Comparison of ENCODE assay signal across 15 cellular contexts in genomic region chr9:96080364-96080763, GRCh38.
DNase-seq lines count a peak whose midpoint lies in the region; TF ChIP-seq lines count a peak whose summit lies in the region.
"Had no signal": no experiment of that assay in that cellular context is flagged by ENCODE, and none has a peak within 500 bp of the region (broad histone marks: within the 10 kb centered on the region; RNA-seq: fewer than 3 reads in every experiment).

No MANE protein-coding gene starts in this region.

- no peaks in the 10 kb centered on the region for H3K36me3 Mint-ChIP-seq in Calu3 (ENCODE audit: insufficient read depth, unreplicated experiment)

- BruUV-seq in Calu3 (replicated peaks; lab: Mats Ljungman, UMichigan) (no TSS peak), PC-9 (replicated peaks; lab: Mats Ljungman, UMichigan) (no TSS peak)

- H3K4me3 ChIP-seq in PC-9 (no peak overlapping the region), esophagus (ENCODE audit: low read depth in 1 of 2, low read length in 2 of 2) (no peak overlapping the region), muscle layer of colon (ENCODE audit: low read depth in 1 of 2, low read length in 2 of 2) (no peak overlapping the region)

- no peaks in the 10 kb centered on the region for H3K9me3 ChIP-seq in PC-9 (ENCODE audit: insufficient read depth, low read depth)
- no peaks in the 10 kb centered on the region for H3K9me3 ChIP-seq in esophagus (ENCODE audit: control insufficient read depth in 2 of 2, insufficient read depth in 1 of 2, low read depth in 1 of 2, low read length in 1 of 2)
- no peaks in the 10 kb centered on the region for H3K9me3 ChIP-seq in muscle layer of colon (ENCODE audit: low read length)

- no peaks in the 10 kb centered on the region for H3K79me2 ChIP-seq in PC-9 (ENCODE audit: low read depth)

- TF ChIP-seq CTCF in Calu3 (IDR thresholded peaks at IDR 0.05; ENCODE audit: unreplicated experiment) (no peak), PC-9 (conservative IDR thresholded peaks at IDR 0.05) (no peak)

- POLR2A ChIA-PET in PC-9 (lab: Charles Lee; ENCODE audit: unreplicated experiment), result no interaction called here

- H3K27ac ChIP-seq in PC-9, result no peak overlapping the region
- peak overlapping the region; percentile 26 to 79 for H3K27ac ChIP-seq in esophagus (ENCODE audit: low read depth in 2 of 2, low read length in 1 of 2)
- H3K27ac ChIP-seq in muscle layer of colon (ENCODE audit: low read depth, low read length), result peak overlapping the region; percentile 12

- peaks cover 20% of the 10 kb centered on the region for H3K27me3 Mint-ChIP-seq in Calu3 (ENCODE audit: unreplicated experiment)

- H3K9ac ChIP-seq in muscle layer of colon (ENCODE audit: low read length), result no peak overlapping the region

- H3K4me1 ChIP-seq in PC-9 (replicated peaks; ENCODE audit: insufficient read depth), result 0 out of 2 replicates have a peak, but pooled peaks cover 4% of the 10 kb centered on the region
- H3K4me1 ChIP-seq in esophagus (ENCODE audit: control insufficient read depth in 2 of 2, insufficient read depth in 2 of 2, low read length in 1 of 2), result peaks cover 0 to 3% of the 10 kb centered on the region in 2 donors
- peaks cover 21% of the 10 kb centered on the region for H3K4me1 ChIP-seq in muscle layer of colon (ENCODE audit: insufficient read depth, low read length)

- H2AFZ ChIP-seq in PC-9, result no peak overlapping the region

- intact Hi-C loops in Calu3 (cut with micrococcal nuclease; ENCODE audit: unreplicated experiment) (no loop called here), PC-9 (cut with micrococcal nuclease; ENCODE audit: unreplicated experiment) (no loop called here)

- peaks cover 59% of the 10 kb centered on the region for H3K27me3 ChIP-seq in PC-9 (ENCODE audit: insufficient read depth, low read depth)
- H3K27me3 ChIP-seq in esophagus (ENCODE audit: control insufficient read depth in 1 of 2, insufficient read depth in 2 of 2, low read length in 2 of 2), result no peaks in the 10 kb centered on the region
- H3K27me3 ChIP-seq in muscle layer of colon (ENCODE audit: control insufficient read depth in 1 of 2, insufficient read depth in 2 of 2, low read length in 2 of 2), result no peaks in the 10 kb centered on the region

- H3K9me2 ChIP-seq in PC-9 (ENCODE audit: insufficient read depth), result no peaks in the 10 kb centered on the region

- H3K9me3 Mint-ChIP-seq in Calu3 (ENCODE audit: low read depth, unreplicated experiment), result no peaks in the 10 kb centered on the region
- H3K9me3 Mint-ChIP-seq: activated T-cell treated with anti-CD3 and anti-CD28 coated beads, Interleukin-2, amount 50 U/mL, for 4 hours had no signal

- no peak overlapping the region for H3K27ac Mint-ChIP-seq in Calu3 (ENCODE audit: unreplicated experiment)
- H3K27ac Mint-ChIP-seq: T-helper 17 cell had no signal

- H3K36me3 ChIP-seq in PC-9 (ENCODE audit: low read depth) (no peaks in the 10 kb centered on the region), esophagus (ENCODE audit: control insufficient read depth in 2 of 2, insufficient read depth in 2 of 2, low read length in 1 of 2) (no peaks in the 10 kb centered on the region), muscle layer of colon (ENCODE audit: insufficient read depth, low read length) (no peaks in the 10 kb centered on the region)

- 38 to 57% methylated on average over 8 of the region's 8 CpGs for WGBS in esophagus, 2 donors

- H4K20me1 ChIP-seq in PC-9 (ENCODE audit: insufficient read depth), result no peaks in the 10 kb centered on the region

- CTCF ChIA-PET in Calu3 (lab: Charles Lee) (no interaction called here), PC-9 (lab: Charles Lee) (no interaction called here)

- peaks cover 8% of the 10 kb centered on the region for H3K4me1 Mint-ChIP-seq in Calu3 (ENCODE audit: low read depth, unreplicated experiment)

- H3K4me3 Mint-ChIP-seq in Calu3 (ENCODE audit: low read depth, unreplicated experiment), result no peak overlapping the region
- H3K4me3 Mint-ChIP-seq: activated T-cell treated with anti-CD3 and anti-CD28 coated beads, Interleukin-2, amount 50 U/mL, for 4 hours; T-helper 17 cell had no signal

- DNase-seq in Calu3, result peak; percentile 9
- peak; percentile 29 to 65 for DNase-seq in PC-9
- DNase-seq in activated CD4-positive, alpha-beta T cell treated with anti-CD3 and anti-CD28 coated beads for 4 hours, result no peak
- DNase-seq in NCI-H1417 treated with DMSO at 0.1 percent for 48 hours (lab: John Stamatoyannopoulos, UW), result no peak
- DNase-seq in HCEC 1CT, result no peak
- no peak for DNase-seq in amniotic stem cell (lab: John Stamatoyannopoulos, UW)
- DNase-seq: activated CD4-positive, alpha-beta T cell treated with anti-CD3 and anti-CD28 coated beads for 48 hours; activated T-cell treated with anti-CD3 and anti-CD28 coated beads, Interleukin-2, amount 50 U/mL, for 4 hours; mesenchymal stem cell; NCI-H1092; NCI-H510A; stimulated activated naive CD4-positive, alpha-beta T cell; T-helper 17 cell had no signal

- H3F3A ChIP-seq in PC-9 (ENCODE audit: insufficient read depth, low read depth), result peaks cover 5% of the 10 kb centered on the region; the same call in 1 of the 2 replicates

- H3K4me2 ChIP-seq in PC-9, result no peak overlapping the region

Comparison
In these comparisons a context has a peak if more than half of its experiments do, and no peak if none do; other contexts are left out.
1. DNase-seq: peak in Calu3 (single experiment) and PC-9 (2 of 2); none in activated CD4-positive, alpha-beta T cell treated with anti-CD3 and anti-CD28 coated beads for 4 hours (0 of 2), NCI-H1417 treated with DMSO at 0.1 percent for 48 hours (single experiment), HCEC 1CT (single experiment) and amniotic stem cell (single experiment).